Comparison of ENCODE assay signal across 35 cellular contexts in the genomic region with DNA sequence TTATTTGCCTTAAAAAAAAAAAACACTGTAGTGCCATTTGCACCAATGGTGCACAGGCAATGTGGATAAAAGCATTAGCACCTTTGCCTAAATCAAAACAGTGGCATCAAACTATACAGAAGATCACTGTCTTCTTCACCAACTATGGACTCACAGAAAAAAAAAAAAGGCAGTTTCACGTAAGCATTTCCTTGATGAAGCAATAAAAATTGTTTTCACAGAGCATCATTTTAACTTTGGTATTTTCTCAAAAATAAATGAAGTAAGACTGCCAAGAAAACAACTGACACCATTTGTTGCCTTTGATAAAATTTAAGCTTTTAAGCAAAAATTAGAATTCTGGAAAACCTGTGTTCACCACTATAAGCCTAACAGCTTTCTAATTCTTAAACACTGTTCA. TPM values are rescaled to one million over a fixed set of nuclear protein-coding genes. Genes with fewer than 3 reads are reported as not detected.
DNase-seq lines count a peak whose midpoint lies in the region; ATAC-seq, FAIRE-seq and TF ChIP-seq lines count a peak whose summit lies in the region.
"Had no signal": no experiment of that assay in that cellular context is flagged by ENCODE, and none has a peak within 500 bp of the region (broad histone marks: within the 10 kb centered on the region; RNA-seq: fewer than 3 reads in every experiment).

No MANE protein-coding gene starts in this region.

- no peaks in the 10 kb centered on the region for H3K9me3 Mint-ChIP-seq in Caco-2 (ENCODE audit: unreplicated experiment)
- H3K9me3 Mint-ChIP-seq: activated CD4-positive, alpha-beta memory T cell treated with anti-CD3 and anti-CD28 coated beads for 36 hours; activated T-helper 1 cell treated with anti-CD3 and anti-CD28 coated beads, Interleukin-12 subunit alpha, Interleukin-12 subunit beta, Interleukin-2, Interleukin-4 antibody, amounts not matched to agents 30 ng/mL and 10 ng/mL and 1 ng/mL, durations not matched to agents 14 hours and 24 hours and 36 hours; CD4-positive, alpha-beta memory T cell; naive thymus-derived CD8-positive, alpha-beta T cell; T-helper 1 cell treated with Interleukin-12 subunit alpha and Interleukin-12 subunit beta and Interleukin-4 antibody, amounts not matched to agents 30 μg/mL and 1 μg/mL, for 36 hours had no signal

- H3K27ac ChIP-seq in GM12878 (ENCODE audit: control insufficient read depth, insufficient read depth) = peak overlapping the region; percentile 34
- H3K27ac ChIP-seq: adrenal gland, brain microvascular endothelial cell, heart left ventricle, prostate gland, SJCRH30, tibial artery had no signal

- no peak overlapping the region for H3K9ac ChIP-seq in GM12878 (ENCODE audit: control insufficient read depth, insufficient read depth, low read length)

- no peak for DNase-seq in Caco-2
- DNase-seq in HCEC 1CT = peak; percentile 50
- DNase-seq in GM12878 (ENCODE audit: low read depth, low spot score) = no peak
- peak; percentile 36 for DNase-seq in fibroblast of the aortic adventitia (ENCODE audit: low read depth)
- no peak for DNase-seq in NAMALWA (ENCODE audit: low spot score)
- DNase-seq in GF-D8 (lab: John Stamatoyannopoulos, UW) = no peak
- DNase-seq: activated CD4-positive, alpha-beta memory T cell treated with anti-CD3 and anti-CD28 coated beads for 36 hours; activated CD4-positive, CD25-positive, alpha-beta regulatory T cell treated with anti-CD3 and anti-CD28 coated beads, Interleukin-2, amount 50 U/mL, for 72 hours; activated CD8-positive, alpha-beta memory T cell treated with anti-CD3 and anti-CD28 coated beads, Interleukin-2, amount 50 U/mL, for 4 hours; activated naive CD4-positive, alpha-beta T cell treated with Interleukin-2 at 50 U/mL for 16 hours; adrenal gland; brain microvascular endothelial cell; CD4-positive, alpha-beta memory T cell; DMS 273 treated with DMSO at 0.1 percent for 48 hours; EL; foreskin melanocyte; heart left ventricle; Karpas-422; kidney glomerular epithelial cell; naive thymus-derived CD8-positive, alpha-beta T cell; NCI-H1436; NCI-H2081; nucleus accumbens; sigmoid colon; SJCRH30; stimulated activated CD4-positive, alpha-beta T cell treated with anti-CD3 and anti-CD28 coated beads, Interleukin-4, amount 100 ng/mL, for 24 hours; tibial artery had no signal

- H3K36me3 ChIP-seq in Caco-2 (ENCODE audit: control insufficient read depth, insufficient read depth, low read length) = no peaks in the 10 kb centered on the region
- peaks cover 0 to 10% of the 10 kb centered on the region in 2 experiments; a peak in 3 of 4 replicates for H3K36me3 ChIP-seq in GM12878 (ENCODE audit: control insufficient read depth in 2 of 2, insufficient read depth in 2 of 2, low read length in 1 of 2)
- H3K36me3 ChIP-seq: adrenal gland, brain microvascular endothelial cell, heart left ventricle, prostate gland, sigmoid colon, SJCRH30, tibial artery had no signal

- no peak for FAIRE-seq in GM12878 (lab: Jason Lieb, UNC)
- FAIRE-seq: TTC549 had no signal

- H3K9me3 ChIP-seq in Caco-2 (no peaks in the 10 kb centered on the region), GM12878 (replicated peaks; ENCODE audit: control insufficient read depth, insufficient read depth, low read length) (peaks cover 8% of the 10 kb centered on the region; the same call in 2 of the 3 replicates)
- H3K9me3 ChIP-seq: adrenal gland, heart left ventricle, prostate gland, sigmoid colon, SJCRH30, tibial artery had no signal

- 93% methylated on average over 1 of the region's 1 CpG for WGBS in GM12878 (ENCODE audit: insufficient coverage, insufficient replicate concordance, low lambda C conversion rate, missing lambda C conversion rate)

- no peak overlapping the region for H3K27ac Mint-ChIP-seq in Caco-2 (ENCODE audit: unreplicated experiment)
- H3K27ac Mint-ChIP-seq: activated CD4-positive, alpha-beta memory T cell treated with anti-CD3 and anti-CD28 coated beads for 36 hours; activated T-helper 1 cell treated with anti-CD3 and anti-CD28 coated beads, Interleukin-12 subunit alpha, Interleukin-12 subunit beta, Interleukin-2, Interleukin-4 antibody, amounts not matched to agents 30 ng/mL and 10 ng/mL and 1 ng/mL, durations not matched to agents 14 hours and 24 hours and 36 hours; B cell; naive thymus-derived CD8-positive, alpha-beta T cell; T-helper 1 cell treated with Interleukin-12 subunit alpha and Interleukin-12 subunit beta and Interleukin-4 antibody, amounts not matched to agents 30 μg/mL and 1 μg/mL, for 36 hours had no signal

- intact Hi-C loops in Caco-2 (cut with micrococcal nuclease; ENCODE audit: unreplicated experiment) = loop anchor here (10.0 kb wide), 1 partner anchor 148 kb away; no protein-coding TSS in a partner anchor
- intact Hi-C loops in GM12878 (cut with micrococcal nuclease; ENCODE audit: unreplicated experiment) = no loop called here

- peaks cover 81% of the 10 kb centered on the region for H3K79me2 ChIP-seq in GM12878 (ENCODE audit: control insufficient read depth, insufficient read depth, low read length)

- 0 out of 2 replicates have a peak overlapping the region, but pooled peaks have one; percentile 4 for H2AFZ ChIP-seq in GM12878 (ENCODE audit: control insufficient read depth, low read depth, low read length)

- TF ChIP-seq CTCF in Caco-2 (IDR thresholded peaks at IDR 0.05; ENCODE audit: insufficient read depth in 1 of 2, low read depth in 1 of 2, low read length in 1 of 2, severe bottlenecking in 1 of 2, unreplicated experiment in 1 of 2) (no peak), GM12878 (IDR thresholded peaks at IDR 0.05 in 2 of 3, conservative IDR thresholded peaks at IDR 0.05 in 1 of 3; ENCODE audit: control insufficient read depth in 2 of 3, extremely low read depth in 1 of 3, insufficient read depth in 1 of 3, low read depth in 3 of 3, low read length in 3 of 3) (no peak), fibroblast of the aortic adventitia (IDR thresholded peaks at IDR 0.05; ENCODE audit: insufficient read depth, low read length) (no peak)

- no peaks in the 10 kb centered on the region for H3K27me3 ChIP-seq in Caco-2 (replicated peaks; ENCODE audit: control insufficient read depth, insufficient read depth, low read length)
- no peaks in the 10 kb centered on the region for H3K27me3 ChIP-seq in GM12878 (replicated peaks in 1 of 2; ENCODE audit: control insufficient read depth in 2 of 2, insufficient read depth in 2 of 2, low read length in 1 of 2)
- H3K27me3 ChIP-seq: adrenal gland, brain microvascular endothelial cell, heart left ventricle, sigmoid colon, SJCRH30, tibial artery had no signal

- H3K4me3 Mint-ChIP-seq in Caco-2 (ENCODE audit: unreplicated experiment) = no peak overlapping the region
- H3K4me3 Mint-ChIP-seq: activated CD4-positive, alpha-beta memory T cell treated with anti-CD3 and anti-CD28 coated beads for 36 hours; activated T-helper 1 cell treated with anti-CD3 and anti-CD28 coated beads, Interleukin-12 subunit alpha, Interleukin-12 subunit beta, Interleukin-2, Interleukin-4 antibody, amounts not matched to agents 30 ng/mL and 10 ng/mL and 1 ng/mL, durations not matched to agents 14 hours and 24 hours and 36 hours; B cell; CD4-positive, alpha-beta memory T cell; naive thymus-derived CD8-positive, alpha-beta T cell; T-helper 1 cell treated with Interleukin-12 subunit alpha and Interleukin-12 subunit beta and Interleukin-4 antibody, amounts not matched to agents 30 μg/mL and 1 μg/mL, for 36 hours had no signal

- no peak for TF ChIP-seq EP300 in GM12878 (IDR thresholded peaks at IDR 0.05; ENCODE audit: borderline replicate concordance in 1 of 2, control insufficient read depth in 1 of 2, low read depth in 2 of 2, low read length in 2 of 2)

- SMC1A ChIA-PET in GM12878 (lab: Charles Lee; ENCODE audit: uncharacterized antibody, unreplicated experiment) = interaction anchor here (0.6 to 5.0 kb wide), 6 partner anchors 28 to 348 kb away, joined by 3 to 198 read pairs (median 3); no protein-coding TSS in a partner anchor

- no peak for TF ChIP-seq POLR2A in GM12878 (IDR thresholded peaks at IDR 0.05; ENCODE audit: low read depth, low read length)

- POLR2A ChIA-PET in Caco-2 (lab: Charles Lee) (no interaction called here), GM12878 (lab: Charles Lee) (no interaction called here)

- no peaks in the 10 kb centered on the region for H4K20me1 ChIP-seq in GM12878 (ENCODE audit: control insufficient read depth, insufficient read depth)

- BruUV-seq in Caco-2 (replicated peaks; lab: Mats Ljungman, UMichigan) (TSS peak; percentile 10), GM12878 (replicated peaks; lab: Mats Ljungman, UMichigan) (no TSS peak)

- TF ChIP-seq RAD21 in GM12878 (IDR thresholded peaks at IDR 0.05; ENCODE audit: insufficient read depth, low read depth, low read length) = no peak

- H3K4me2 ChIP-seq in GM12878 (ENCODE audit: control insufficient read depth, insufficient read depth) = no peak overlapping the region; the same call in 1 of the 2 replicates

- in situ Hi-C loops in GM12878 (cut with MboI) = no loop called here

- peaks cover 3% of the 10 kb centered on the region; the same call in 1 of the 2 replicates for H3K4me1 ChIP-seq in Caco-2
- H3K4me1 ChIP-seq in GM12878 (ENCODE audit: control insufficient read depth, insufficient read depth, low read length) = peaks cover 54% of the 10 kb centered on the region
- H3K4me1 ChIP-seq: prostate gland had no signal

- H3K36me3 Mint-ChIP-seq in Caco-2 (ENCODE audit: insufficient read depth, unreplicated experiment) = no peaks in the 10 kb centered on the region
- H3K36me3 Mint-ChIP-seq: CD4-positive, alpha-beta memory T cell; naive thymus-derived CD8-positive, alpha-beta T cell had no signal

- RAD21 ChIA-PET in GM12878 (lab: Charles Lee; ENCODE audit: unreplicated experiment) = interaction anchor here (0.9 to 5.4 kb wide), 2 partner anchors 65 to 90 kb away, joined by 3 to 186 read pairs; no protein-coding TSS in a partner anchor

- no peak overlapping the region for H3K4me3 ChIP-seq in Caco-2 (ENCODE audit: low read depth, low read length)
- no peak overlapping the region for H3K4me3 ChIP-seq in GM12878
- no peak overlapping the region for H3K4me3 ChIP-seq in fibroblast of the aortic adventitia (ENCODE audit: low read depth, low read length)
- H3K4me3 ChIP-seq: adrenal gland, heart left ventricle, prostate gland, sigmoid colon, SJCRH30, tibial artery had no signal

- ATAC-seq in GM12878 (no peak), GM21381 (IDR thresholded peaks at IDR 0.05; ENCODE audit: unreplicated experiment) (no peak), GM18870 (IDR thresholded peaks at IDR 0.05; ENCODE audit: unreplicated experiment) (no peak)
- ATAC-seq: HCT116; heart left ventricle; naive thymus-derived CD8-positive, alpha-beta T cell had no signal

- H3K4me1 Mint-ChIP-seq in Caco-2 (ENCODE audit: low read depth, unreplicated experiment) = peaks cover 9% of the 10 kb centered on the region

- no peaks in the 10 kb centered on the region for H3K27me3 Mint-ChIP-seq in Caco-2 (ENCODE audit: insufficient read depth, unreplicated experiment)
- H3K27me3 Mint-ChIP-seq: activated CD4-positive, alpha-beta memory T cell treated with anti-CD3 and anti-CD28 coated beads for 36 hours; B cell; CD4-positive, alpha-beta memory T cell; naive thymus-derived CD8-positive, alpha-beta T cell had no signal

- CTCF ChIA-PET in Caco-2 (lab: Charles Lee) (no interaction called here), GM12878 (lab: Yijun Ruan, JAX) (interaction anchor here (0.6 to 5.6 kb wide), 5 partner anchors 65 to 304 kb away, joined by 3 to 110 read pairs (median 6); no protein-coding TSS in a partner anchor)

RNA-seq across cellular contexts. Expression of a gene that starts 21.2 kb away (rescaled TPM):
- total RNA-seq in Caco-2 (2022) = 25.7 and 28.5 TPM in 2 replicates
- 116 and 122 TPM in 2 replicates for total RNA-seq in GM12878 (2013; cell fraction: nucleolus; rRNA removed)
- total RNA-seq in GM12878 (2014; rRNA removed) = 31.3 and 35.7 TPM in 2 replicates
- total RNA-seq in GM12878 (2014; rRNA removed; fragmentation: Illumina TruSeq; extraction: Trizol) = 52.6 and 53.2 TPM in 2 replicates
- total RNA-seq in GM12878 (2021) = 49.3 and 49.8 TPM in 2 replicates
- polyA plus RNA-seq in GM12878 (2011; ENCODE audit: low read depth) = 15.4 TPM
- polyA plus RNA-seq in GM12878 (2011; rRNA removed) = 62.3 and 101 TPM in 2 replicates
- 15.3 and 19.1 TPM in 2 replicates for polyA plus RNA-seq in GM12878 (2011; cell fraction: cytosol; rRNA removed)
- 15.9 and 21.8 TPM in 2 replicates for polyA plus RNA-seq in GM12878 (2011; cell fraction: nucleus; rRNA removed)
- polyA plus RNA-seq in GM12878 (2012) = 27.1 and 47.0 TPM in 2 replicates
- 56.2 and 65.7 TPM in 2 replicates for polyA plus RNA-seq in GM12878 (2014; fragmentation: Illumina TruSeq; extraction: Trizol)
- polyA plus RNA-seq in GM12878 (2014; fragmentation: Nextera tagmentation; extraction: Ambion mirVana) = 10 to 100 TPM; 34.9 to 42.5 TPM
- polyA plus RNA-seq in GM12878 (2014; rRNA removed) = 30.3 and 30.8 TPM in 2 replicates
- polyA plus RNA-seq in GM12878 (2016; fragmentation: Nextera tagmentation; extraction: Ambion mirVana) = 10 to 100 TPM; 94.4 to 96.3 TPM
- polyA minus RNA-seq in GM12878 (2011; rRNA and poly(A)+ RNA removed) = 26.0 and 42.8 TPM in 2 replicates
- 14.0 and 21.0 TPM in 2 replicates for polyA minus RNA-seq in GM12878 (2011; cell fraction: cytosol; rRNA and poly(A)+ RNA removed)
- polyA minus RNA-seq in GM12878 (2011; cell fraction: nucleus; rRNA and poly(A)+ RNA removed) = 15.1 and 26.8 TPM in 2 replicates
- 34.6 and 73.3 TPM in 2 replicates for total RNA-seq in fibroblast of the aortic adventitia (ENCODE audit: low replicate concordance)

RNA-seq across cellular contexts. Expression of a gene that starts 21.5 kb away (rescaled TPM):
- total RNA-seq in Caco-2 (2022) = 20.8 and 22.7 TPM in 2 replicates
- total RNA-seq in GM12878 (2013; cell fraction: nucleolus; rRNA removed) = 94.6 and 99.0 TPM in 2 replicates
- total RNA-seq in GM12878 (2014; rRNA removed) = 28.6 and 30.6 TPM in 2 replicates
- total RNA-seq in GM12878 (2014; rRNA removed; fragmentation: Illumina TruSeq; extraction: Trizol) = 26.2 and 27.1 TPM in 2 replicates
- 23.4 and 24.9 TPM in 2 replicates for total RNA-seq in GM12878 (2021)
- polyA plus RNA-seq in GM12878 (2011; ENCODE audit: low read depth) = 6.5 TPM
- polyA plus RNA-seq in GM12878 (2011; rRNA removed) = 32.9 and 43.0 TPM in 2 replicates
- 10.3 and 11.3 TPM in 2 replicates for polyA plus RNA-seq in GM12878 (2011; cell fraction: cytosol; rRNA removed)
- polyA plus RNA-seq in GM12878 (2011; cell fraction: nucleus; rRNA removed) = 35.0 and 38.9 TPM in 2 replicates
- polyA plus RNA-seq in GM12878 (2012) = 11.2 and 13.9 TPM in 2 replicates
- 26.7 and 31.8 TPM in 2 replicates for polyA plus RNA-seq in GM12878 (2014; fragmentation: Illumina TruSeq; extraction: Trizol)
- polyA plus RNA-seq in GM12878 (2014; fragmentation: Nextera tagmentation; extraction: Ambion mirVana) = 1 to 10 TPM; 5.2 to 5.6 TPM
- polyA plus RNA-seq in GM12878 (2014; rRNA removed) = 15.3 and 16.4 TPM in 2 replicates
- 10 to 100 TPM; 20.1 to 21.9 TPM for polyA plus RNA-seq in GM12878 (2016; fragmentation: Nextera tagmentation; extraction: Ambion mirVana)
- 26.2 and 44.1 TPM in 2 replicates for polyA minus RNA-seq in GM12878 (2011; rRNA and poly(A)+ RNA removed)
- 13.6 and 16.9 TPM in 2 replicates for polyA minus RNA-seq in GM12878 (2011; cell fraction: cytosol; rRNA and poly(A)+ RNA removed)
- 21.5 and 34.2 TPM in 2 replicates for polyA minus RNA-seq in GM12878 (2011; cell fraction: nucleus; rRNA and poly(A)+ RNA removed)
- 9.0 and 34.7 TPM in 2 replicates for total RNA-seq in fibroblast of the aortic adventitia (ENCODE audit: low replicate concordance)

Comparison
In these comparisons a context has a peak if more than half of its experiments do, and no peak if none do; other contexts are left out.
1. DNase-seq: peak in HCEC 1CT (single experiment) and fibroblast of the aortic adventitia (single experiment); none in Caco-2 (0 of 2), GM12878 (single experiment), NAMALWA (single experiment) and GF-D8 (single experiment).